Comparison of ENCODE assay signal across 29 cellular contexts in the genomic region with DNA sequence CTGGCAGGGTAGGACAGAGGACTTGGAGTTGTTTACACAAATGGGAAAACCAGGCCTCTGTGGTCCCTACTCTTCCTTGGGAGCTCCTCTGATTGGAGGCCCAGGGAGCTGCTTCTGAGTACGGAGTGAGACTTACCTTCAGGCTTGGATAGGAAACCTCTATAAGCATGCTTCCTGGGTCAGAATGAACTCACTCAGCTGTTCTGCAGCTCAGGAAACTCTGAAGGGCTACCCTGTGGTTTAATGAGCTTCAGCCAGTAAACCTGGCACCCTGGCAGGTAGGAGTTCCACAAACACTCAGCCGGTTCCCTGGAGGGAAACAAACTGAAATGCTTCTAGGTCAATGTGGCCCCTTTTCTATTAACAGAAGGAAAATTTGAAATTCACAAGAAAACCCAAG.
"Had no signal": no experiment of that assay in that cellular context is flagged by ENCODE, and none has a peak within 500 bp of the region (broad histone marks: within the 10 kb centered on the region; RNA-seq: fewer than 3 reads in every experiment).

No MANE protein-coding gene starts in this region.

- H3K36me3 Mint-ChIP-seq: activated naive CD8-positive, alpha-beta T cell had no signal

- H3K27me3 ChIP-seq: brain microvascular endothelial cell had no signal

- H3K27ac Mint-ChIP-seq: activated B cell treated with CpG ODN at 0.5 μM for 24 hours; activated CD8-positive, alpha-beta T cell treated with anti-CD3 and anti-CD28 coated beads for 36 hours; activated naive CD8-positive, alpha-beta T cell; activated T-helper 17 cell treated with anti-CD3 and anti-CD28 coated beads, Interleukin-2, amount 50 U/mL, for 72 hours; dendritic cell treated with granulocyte-macrophage colony-stimulating factor and Interleukin-4, amounts not matched to agents 40 ng/mL and 50 ng/mL, for 4 days; endodermal cell; T-helper 17 cell; T-helper 2 cell treated with Interferon-gamma antibody and Interleukin-4, amounts not matched to agents 5 μg/mL and 100 μg/mL, for 36 hours had no signal

- H3K27me3 Mint-ChIP-seq: activated B cell treated with CpG ODN at 0.5 μM for 24 hours; activated CD8-positive, alpha-beta T cell treated with anti-CD3 and anti-CD28 coated beads for 36 hours; activated T-helper 17 cell treated with anti-CD3 and anti-CD28 coated beads, Interleukin-2, amount 50 U/mL, for 72 hours; central memory CD8-positive, alpha-beta T cell had no signal

- H3K4me1 Mint-ChIP-seq: activated B cell treated with CpG ODN at 0.5 μM for 24 hours; activated T-helper 17 cell treated with anti-CD3 and anti-CD28 coated beads, Interleukin-2, amount 50 U/mL, for 72 hours; central memory CD8-positive, alpha-beta T cell; T-helper 17 cell had no signal

- H3K9me3 Mint-ChIP-seq: activated B cell treated with CpG ODN at 0.5 μM for 24 hours; activated CD8-positive, alpha-beta T cell treated with anti-CD3 and anti-CD28 coated beads for 36 hours; activated T-cell treated with anti-CD3 and anti-CD28 coated beads, Interleukin-2, amount 50 U/mL, for 4 hours; activated T-helper 17 cell treated with anti-CD3 and anti-CD28 coated beads, Interleukin-2, amount 50 U/mL, for 72 hours; central memory CD8-positive, alpha-beta T cell; dendritic cell treated with granulocyte-macrophage colony-stimulating factor and Interleukin-4, amounts not matched to agents 40 ng/mL and 50 ng/mL, for 4 days; T-helper 2 cell treated with Interferon-gamma antibody and Interleukin-4, amounts not matched to agents 5 μg/mL and 100 μg/mL, for 36 hours had no signal

- H3K9me3 ChIP-seq: heart left ventricle had no signal

- H3K4me1 ChIP-seq: heart left ventricle had no signal

- DNase-seq: activated B cell treated with CpG ODN at 0.5 μM for 24 hours; activated CD4-positive, alpha-beta T cell treated with anti-CD3 and anti-CD28 coated beads for 48 hours; activated CD4-positive, alpha-beta T cell treated with anti-CD3 and anti-CD28 coated beads, Interleukin-2, amount 50 U/mL, for 1 hour; activated CD4-positive, alpha-beta T cell treated with anti-CD3 and anti-CD28 coated beads, Interleukin-2, amount 50 U/mL, for 48 hours; activated CD8-positive, alpha-beta memory T cell treated with anti-CD3 and anti-CD28 coated beads for 24 hours; activated CD8-positive, alpha-beta T cell treated with anti-CD3 and anti-CD28 coated beads for 36 hours; activated effector memory CD4-positive, alpha-beta T cell treated with Interleukin-2 at 50 U/mL for 16 hours; activated gamma-delta T cell treated with Interleukin-2 at 50 U/mL for 16 hours; activated naive CD4-positive, alpha-beta T cell treated with anti-CD3 and anti-CD28 coated beads, Interleukin-2, amount 50 U/mL, for 16 hours; activated naive CD4-positive, alpha-beta T cell treated with Interleukin-2 at 50 U/mL for 16 hours; activated T-cell treated with anti-CD3 and anti-CD28 coated beads, Interleukin-2, amount 50 U/mL, for 4 hours; amniotic stem cell; anterior cingulate cortex; brain microvascular endothelial cell; dorsolateral prefrontal cortex; effector memory CD4-positive, alpha-beta T cell; endodermal cell; foreskin fibroblast; glutamatergic neuron; heart left ventricle; T-helper 17 cell; T1000; WERI-Rb-1 had no signal

- H3K4me3 Mint-ChIP-seq: activated B cell treated with CpG ODN at 0.5 μM for 24 hours; activated CD8-positive, alpha-beta T cell treated with anti-CD3 and anti-CD28 coated beads for 36 hours; activated naive CD8-positive, alpha-beta T cell; activated T-cell treated with anti-CD3 and anti-CD28 coated beads, Interleukin-2, amount 50 U/mL, for 4 hours; activated T-helper 17 cell treated with anti-CD3 and anti-CD28 coated beads, Interleukin-2, amount 50 U/mL, for 72 hours; central memory CD8-positive, alpha-beta T cell; dendritic cell treated with granulocyte-macrophage colony-stimulating factor and Interleukin-4, amounts not matched to agents 40 ng/mL and 50 ng/mL, for 4 days; endodermal cell; T-helper 17 cell; T-helper 2 cell treated with Interferon-gamma antibody and Interleukin-4, amounts not matched to agents 5 μg/mL and 100 μg/mL, for 36 hours had no signal

- H3K36me3 ChIP-seq: brain microvascular endothelial cell, heart left ventricle, WERI-Rb-1 had no signal

- H3K4me3 ChIP-seq: coronary artery, dorsolateral prefrontal cortex, heart left ventricle had no signal
